1 cellular context compared by ENCODE assay signal in the genomic region with DNA sequence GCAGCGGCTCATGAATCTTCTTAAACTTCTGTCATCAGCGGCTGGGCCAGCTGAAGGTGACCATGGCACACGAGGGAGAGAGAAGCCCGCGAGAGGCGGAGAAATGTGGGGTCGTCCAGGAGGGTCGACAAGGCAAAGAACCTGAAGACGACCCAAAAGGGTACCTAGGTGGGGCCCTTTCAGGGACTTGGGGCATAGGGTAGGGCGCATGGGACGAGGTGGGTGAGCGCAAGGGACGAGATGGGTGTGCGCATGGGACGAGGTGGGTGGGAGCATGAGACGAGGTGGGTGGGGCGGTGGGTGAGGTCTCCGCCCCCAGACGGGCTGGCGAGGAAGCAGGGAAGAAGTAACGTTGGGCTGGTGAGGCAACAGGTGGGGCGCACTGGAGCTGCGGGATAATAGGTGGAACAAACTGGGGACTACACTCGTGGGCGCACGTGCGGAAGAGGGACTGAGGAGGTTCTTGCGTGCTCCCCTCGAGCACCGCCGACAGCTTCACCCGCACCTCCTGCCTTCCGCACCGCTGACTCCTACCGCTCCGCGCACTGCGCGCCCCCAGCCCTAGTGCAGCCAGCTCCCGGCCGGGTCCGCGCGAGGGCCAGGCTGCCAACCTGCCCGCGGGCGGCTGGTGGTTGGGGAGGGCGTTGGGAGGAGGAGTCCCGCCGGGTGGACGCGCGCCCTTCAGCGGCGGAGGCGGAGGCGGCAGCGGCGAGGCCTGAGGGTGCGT.
A peak's percentile ranks its signal among the peaks of the same experiment; 100 is the strongest.
TF ChIP-seq lines count a peak whose summit lies in the region.

No MANE protein-coding gene starts in this region.

TF ChIP-seq in GM12878, 131 proteins besides CTCF, POLR2A, EP300 and RAD21 (continued from another document):
- 0 out of 2 replicates have a peak, but pooled peaks have one; percentile 18 for TF ChIP-seq PAX5 (IDR thresholded peaks at IDR 0.05; ENCODE audit: borderline replicate concordance, low read depth, low read length)
